ENCODE assay signal across 1 cellular context in genomic region chr19:53865918-53866696, GRCh38.
TF ChIP-seq lines count a peak whose summit lies in the region.

No MANE protein-coding gene starts in this region.

TF ChIP-seq in HepG2, 621 proteins besides CTCF, POLR2A, EP300 and RAD21 (continued from another document and continues in another):
- TF ChIP-seq ATF4 (CRISPR knock-in tag; IDR thresholded peaks at IDR 0.05), result no peak
- TF ChIP-seq CENPX (CRISPR knock-in tag; IDR thresholded peaks at IDR 0.05), result no peak
- no peak for TF ChIP-seq TEAD3 (CRISPR knock-in tag; optimal IDR thresholded peaks at IDR 0.05; ENCODE audit: borderline replicate concordance)
- no peak; the same call in 1 of the 2 replicates for TF ChIP-seq BORCS8-MEF2B (CRISPR knock-in tag; IDR thresholded peaks at IDR 0.05)
- TF ChIP-seq RFX3 (CRISPR knock-in tag; IDR thresholded peaks at IDR 0.05), result peak; percentile 2; the same call in 1 of the 2 replicates
- 0 out of 2 replicates have a peak, but pooled peaks have one; percentile 25 for TF ChIP-seq HOXD1 (CRISPR knock-in tag; IDR thresholded peaks at IDR 0.05)
- TF ChIP-seq ZNF101 (CRISPR knock-in tag; IDR thresholded peaks at IDR 0.05; ENCODE audit: borderline replicate concordance, low read depth), result no peak
- no peak for TF ChIP-seq ZNF672 (CRISPR knock-in tag; IDR thresholded peaks at IDR 0.05)
- no peak for TF ChIP-seq WIZ (CRISPR knock-in tag; IDR thresholded peaks at IDR 0.05)
- no peak for TF ChIP-seq NFIC (IDR thresholded peaks at IDR 0.05; ENCODE audit: low read length)
- no peak for TF ChIP-seq FOXJ3 (CRISPR knock-in tag; IDR thresholded peaks at IDR 0.05; ENCODE audit: borderline replicate concordance)
- TF ChIP-seq ATM (IDR thresholded peaks at IDR 0.05; ENCODE audit: borderline replicate concordance), result no peak
- no peak for TF ChIP-seq ZNF326 (CRISPR knock-in tag; IDR thresholded peaks at IDR 0.05; ENCODE audit: borderline replicate concordance)
- no peak for TF ChIP-seq PLRG1 (conservative IDR thresholded peaks at IDR 0.05)
- TF ChIP-seq MATR3 (CRISPR knock-in tag; IDR thresholded peaks at IDR 0.05), result no peak
- 0 out of 2 replicates have a peak, but pooled peaks have one; percentile 25 for TF ChIP-seq IRX3 (CRISPR knock-in tag; IDR thresholded peaks at IDR 0.05; ENCODE audit: borderline replicate concordance, low read depth)
- TF ChIP-seq HIVEP1 (CRISPR knock-in tag; IDR thresholded peaks at IDR 0.05), result peak; percentile 39
- TF ChIP-seq ZNF713 (CRISPR knock-in tag; IDR thresholded peaks at IDR 0.05), result no peak
- peak; percentile 85 for TF ChIP-seq AKAP8 (CRISPR knock-in tag; IDR thresholded peaks at IDR 0.05)
- TF ChIP-seq ZNF136 (CRISPR knock-in tag; IDR thresholded peaks at IDR 0.05; ENCODE audit: low read depth), result no peak
- TF ChIP-seq YY1 (IDR thresholded peaks at IDR 0.05; ENCODE audit: insufficient read depth, insufficient replicate concordance, low read depth, low read length), result no peak
- TF ChIP-seq NFE2L2 (IDR thresholded peaks at IDR 0.05; ENCODE audit: low read length), result no peak
- no peak for TF ChIP-seq ZFAT (CRISPR knock-in tag; conservative IDR thresholded peaks at IDR 0.05)
- peak; percentile 95 for TF ChIP-seq ZNF770 (CRISPR knock-in tag; IDR thresholded peaks at IDR 0.05)
- no peak; the same call in 1 of the 2 replicates for TF ChIP-seq SIX4 (CRISPR knock-in tag; IDR thresholded peaks at IDR 0.05)
- TF ChIP-seq NAIF1 (CRISPR knock-in tag; IDR thresholded peaks at IDR 0.05; ENCODE audit: borderline replicate concordance), result no peak
- TF ChIP-seq, protein P1, sequence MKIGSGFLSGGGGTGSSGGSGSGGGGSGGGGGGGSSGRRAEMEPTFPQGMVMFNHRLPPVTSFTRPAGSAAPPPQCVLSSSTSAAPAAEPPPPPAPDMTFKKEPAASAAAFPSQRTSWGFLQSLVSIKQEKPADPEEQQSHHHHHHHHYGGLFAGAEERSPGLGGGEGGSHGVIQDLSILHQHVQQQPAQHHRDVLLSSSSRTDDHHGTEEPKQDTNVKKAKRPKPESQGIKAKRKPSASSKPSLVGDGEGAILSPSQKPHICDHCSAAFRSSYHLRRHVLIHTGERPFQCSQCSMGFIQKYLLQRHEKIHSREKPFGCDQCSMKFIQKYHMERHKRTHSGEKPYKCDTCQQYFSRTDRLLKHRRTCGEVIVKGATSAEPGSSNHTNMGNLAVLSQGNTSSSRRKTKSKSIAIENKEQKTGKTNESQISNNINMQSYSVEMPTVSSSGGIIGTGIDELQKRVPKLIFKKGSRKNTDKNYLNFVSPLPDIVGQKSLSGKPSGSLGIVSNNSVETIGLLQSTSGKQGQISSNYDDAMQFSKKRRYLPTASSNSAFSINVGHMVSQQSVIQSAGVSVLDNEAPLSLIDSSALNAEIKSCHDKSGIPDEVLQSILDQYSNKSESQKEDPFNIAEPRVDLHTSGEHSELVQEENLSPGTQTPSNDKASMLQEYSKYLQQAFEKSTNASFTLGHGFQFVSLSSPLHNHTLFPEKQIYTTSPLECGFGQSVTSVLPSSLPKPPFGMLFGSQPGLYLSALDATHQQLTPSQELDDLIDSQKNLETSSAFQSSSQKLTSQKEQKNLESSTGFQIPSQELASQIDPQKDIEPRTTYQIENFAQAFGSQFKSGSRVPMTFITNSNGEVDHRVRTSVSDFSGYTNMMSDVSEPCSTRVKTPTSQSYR (CRISPR knock-in tag; IDR thresholded peaks at IDR 0.05; ENCODE audit: borderline replicate concordance), result peak; percentile 53
- peak; percentile 77; the same call in 1 of the 2 replicates for TF ChIP-seq POGK (CRISPR knock-in tag; conservative IDR thresholded peaks at IDR 0.05)
- TF ChIP-seq MBNL3 (CRISPR knock-in tag; conservative IDR thresholded peaks at IDR 0.05), result no peak
- no peak for TF ChIP-seq FOXK2 (IDR thresholded peaks at IDR 0.05)
- TF ChIP-seq PPARG (CRISPR knock-in tag; conservative IDR thresholded peaks at IDR 0.05), result no peak
- TF ChIP-seq HNRNPUL1 (IDR thresholded peaks at IDR 0.05; ENCODE audit: low read depth, low read length), result no peak
- TF ChIP-seq MED13 (CRISPR knock-in tag; IDR thresholded peaks at IDR 0.05), result no peak; the same call in 1 of the 2 replicates
- no peak for TF ChIP-seq NR2F1 (CRISPR knock-in tag; IDR thresholded peaks at IDR 0.05)
- no peak; the same call in 1 of the 2 replicates for TF ChIP-seq ZNF83 (CRISPR knock-in tag; IDR thresholded peaks at IDR 0.05; ENCODE audit: borderline replicate concordance)
- TF ChIP-seq, protein P2, sequence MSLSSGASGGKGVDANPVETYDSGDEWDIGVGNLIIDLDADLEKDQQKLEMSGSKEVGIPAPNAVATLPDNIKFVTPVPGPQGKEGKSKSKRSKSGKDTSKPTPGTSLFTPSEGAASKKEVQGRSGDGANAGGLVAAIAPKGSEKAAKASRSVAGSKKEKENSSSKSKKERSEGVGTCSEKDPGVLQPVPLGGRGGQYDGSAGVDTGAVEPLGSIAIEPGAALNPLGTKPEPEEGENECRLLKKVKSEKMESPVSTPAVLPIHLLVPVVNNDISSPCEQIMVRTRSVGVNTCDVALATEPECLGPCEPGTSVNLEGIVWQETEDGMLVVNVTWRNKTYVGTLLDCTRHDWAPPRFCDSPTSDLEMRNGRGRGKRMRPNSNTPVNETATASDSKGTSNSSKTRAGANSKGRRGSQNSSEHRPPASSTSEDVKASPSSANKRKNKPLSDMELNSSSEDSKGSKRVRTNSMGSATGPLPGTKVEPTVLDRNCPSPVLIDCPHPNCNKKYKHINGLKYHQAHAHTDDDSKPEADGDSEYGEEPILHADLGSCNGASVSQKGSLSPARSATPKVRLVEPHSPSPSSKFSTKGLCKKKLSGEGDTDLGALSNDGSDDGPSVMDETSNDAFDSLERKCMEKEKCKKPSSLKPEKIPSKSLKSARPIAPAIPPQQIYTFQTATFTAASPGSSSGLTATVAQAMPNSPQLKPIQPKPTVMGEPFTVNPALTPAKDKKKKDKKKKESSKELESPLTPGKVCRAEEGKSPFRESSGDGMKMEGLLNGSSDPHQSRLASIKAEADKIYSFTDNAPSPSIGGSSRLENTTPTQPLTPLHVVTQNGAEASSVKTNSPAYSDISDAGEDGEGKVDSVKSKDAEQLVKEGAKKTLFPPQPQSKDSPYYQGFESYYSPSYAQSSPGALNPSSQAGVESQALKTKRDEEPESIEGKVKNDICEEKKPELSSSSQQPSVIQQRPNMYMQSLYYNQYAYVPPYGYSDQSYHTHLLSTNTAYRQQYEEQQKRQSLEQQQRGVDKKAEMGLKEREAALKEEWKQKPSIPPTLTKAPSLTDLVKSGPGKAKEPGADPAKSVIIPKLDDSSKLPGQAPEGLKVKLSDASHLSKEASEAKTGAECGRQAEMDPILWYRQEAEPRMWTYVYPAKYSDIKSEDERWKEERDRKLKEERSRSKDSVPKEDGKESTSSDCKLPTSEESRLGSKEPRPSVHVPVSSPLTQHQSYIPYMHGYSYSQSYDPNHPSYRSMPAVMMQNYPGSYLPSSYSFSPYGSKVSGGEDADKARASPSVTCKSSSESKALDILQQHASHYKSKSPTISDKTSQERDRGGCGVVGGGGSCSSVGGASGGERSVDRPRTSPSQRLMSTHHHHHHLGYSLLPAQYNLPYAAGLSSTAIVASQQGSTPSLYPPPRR (CRISPR knock-in tag; IDR thresholded peaks at IDR 0.05; ENCODE audit: borderline replicate concordance), result peak; percentile 49; the same call in 1 of the 2 replicates
- no peak for TF ChIP-seq TBX3 (IDR thresholded peaks at IDR 0.05; ENCODE audit: borderline replicate concordance)
- no peak for TF ChIP-seq ZNF547 (CRISPR knock-in tag; IDR thresholded peaks at IDR 0.05)
- TF ChIP-seq ZFP41 (CRISPR knock-in tag; IDR thresholded peaks at IDR 0.05; ENCODE audit: borderline replicate concordance), result no peak
- TF ChIP-seq TFE3 (CRISPR knock-in tag; IDR thresholded peaks at IDR 0.05), result peak; percentile 13; the same call in 1 of the 2 replicates
- no peak for TF ChIP-seq TIGD3 (CRISPR knock-in tag; IDR thresholded peaks at IDR 0.05; ENCODE audit: borderline replicate concordance)
- no peak for TF ChIP-seq NPAS2 (CRISPR knock-in tag; IDR thresholded peaks at IDR 0.05; ENCODE audit: borderline replicate concordance)
- no peak for TF ChIP-seq ATF6 (CRISPR knock-in tag; conservative IDR thresholded peaks at IDR 0.05)
- peak; percentile 54; the same call in 1 of the 2 replicates for TF ChIP-seq KLF15 (CRISPR knock-in tag; IDR thresholded peaks at IDR 0.05; ENCODE audit: borderline replicate concordance)
- TF ChIP-seq, protein P3, sequence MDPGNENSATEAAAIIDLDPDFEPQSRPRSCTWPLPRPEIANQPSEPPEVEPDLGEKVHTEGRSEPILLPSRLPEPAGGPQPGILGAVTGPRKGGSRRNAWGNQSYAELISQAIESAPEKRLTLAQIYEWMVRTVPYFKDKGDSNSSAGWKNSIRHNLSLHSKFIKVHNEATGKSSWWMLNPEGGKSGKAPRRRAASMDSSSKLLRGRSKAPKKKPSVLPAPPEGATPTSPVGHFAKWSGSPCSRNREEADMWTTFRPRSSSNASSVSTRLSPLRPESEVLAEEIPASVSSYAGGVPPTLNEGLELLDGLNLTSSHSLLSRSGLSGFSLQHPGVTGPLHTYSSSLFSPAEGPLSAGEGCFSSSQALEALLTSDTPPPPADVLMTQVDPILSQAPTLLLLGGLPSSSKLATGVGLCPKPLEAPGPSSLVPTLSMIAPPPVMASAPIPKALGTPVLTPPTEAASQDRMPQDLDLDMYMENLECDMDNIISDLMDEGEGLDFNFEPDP (CRISPR knock-in tag; conservative IDR thresholded peaks at IDR 0.05), result no peak
